9 cellular contexts compared by ENCODE assay signal in genomic region chr6:31495580-31495979, GRCh38. TPM values are rescaled to one million over a fixed set of nuclear protein-coding genes. Genes with fewer than 3 reads are reported as not detected.
A peak's percentile ranks its signal among the peaks of the same experiment; 100 is the strongest.
DNase-seq lines count a peak whose midpoint lies in the region; ATAC-seq and TF ChIP-seq lines count a peak whose summit lies in the region.
"Had no signal": no experiment of that assay in that cellular context is flagged by ENCODE, and none has a peak within 500 bp of the region (broad histone marks: within the 10 kb centered on the region; RNA-seq: fewer than 3 reads in every experiment).

No MANE protein-coding gene starts in this region.

- H3K4me3 Mint-ChIP-seq in activated CD4-positive, alpha-beta T cell treated with anti-CD3 and anti-CD28 coated beads, Interleukin-2, amount 10 ng/mL, durations not matched to agents 7 days and 5 days, result peak overlapping the region; percentile 82
- H3K4me3 Mint-ChIP-seq in stimulated activated effector memory CD8-positive, alpha-beta T cell treated with anti-CD3 and anti-CD28 coated beads, Interleukin-12 subunit alpha, Interleukin-12 subunit beta, amount 100 ng/mL, for 72 hours, result peak overlapping the region; percentile 78

- H3K4me1 Mint-ChIP-seq in activated CD4-positive, alpha-beta T cell treated with anti-CD3 and anti-CD28 coated beads, Interleukin-2, amount 10 ng/mL, durations not matched to agents 7 days and 5 days, result peaks cover 58% of the 10 kb centered on the region
- peaks cover 54% of the 10 kb centered on the region for H3K4me1 Mint-ChIP-seq in stimulated activated effector memory CD8-positive, alpha-beta T cell treated with anti-CD3 and anti-CD28 coated beads, Interleukin-12 subunit alpha, Interleukin-12 subunit beta, amount 100 ng/mL, for 72 hours

- no peak overlapping the region for H3K4me3 ChIP-seq in epithelial cell of esophagus (ENCODE audit: low read length)

- no peak for TF ChIP-seq CTCF in epithelial cell of esophagus (IDR thresholded peaks at IDR 0.05; ENCODE audit: insufficient read depth, low read depth, low read length, missing control alignments)

- H3K27me3 Mint-ChIP-seq in activated CD4-positive, alpha-beta T cell treated with anti-CD3 and anti-CD28 coated beads, Interleukin-2, amount 10 ng/mL, durations not matched to agents 7 days and 5 days, result no peaks in the 10 kb centered on the region

- CTCF ChIA-PET in activated CD4-positive, alpha-beta T cell treated with anti-CD3 and anti-CD28 coated beads, Interleukin-2, amount 10 ng/mL, durations not matched to agents 7 days and 5 days (lab: Charles Lee), result interaction anchor here (0.7 to 2.4 kb wide), 7 partner anchors 21 to 107 kb away, joined by 3 to 9 read pairs (median 4); partner anchors contain the start of gene DDX39B

- H3K27ac Mint-ChIP-seq in activated CD4-positive, alpha-beta T cell treated with anti-CD3 and anti-CD28 coated beads, Interleukin-2, amount 10 ng/mL, durations not matched to agents 7 days and 5 days, result peak overlapping the region; percentile 96
- peak overlapping the region; percentile 51 for H3K27ac Mint-ChIP-seq in stimulated activated effector memory CD8-positive, alpha-beta T cell treated with anti-CD3 and anti-CD28 coated beads, Interleukin-12 subunit alpha, Interleukin-12 subunit beta, amount 100 ng/mL, for 72 hours

- H3K9me3 Mint-ChIP-seq in activated CD4-positive, alpha-beta T cell treated with anti-CD3 and anti-CD28 coated beads, Interleukin-2, amount 10 ng/mL, durations not matched to agents 7 days and 5 days, result no peaks in the 10 kb centered on the region
- H3K9me3 Mint-ChIP-seq in stimulated activated effector memory CD8-positive, alpha-beta T cell treated with anti-CD3 and anti-CD28 coated beads, Interleukin-12 subunit alpha, Interleukin-12 subunit beta, amount 100 ng/mL, for 72 hours, result no peaks in the 10 kb centered on the region

- peaks cover 20% of the 10 kb centered on the region for H3K36me3 Mint-ChIP-seq in activated CD4-positive, alpha-beta T cell treated with anti-CD3 and anti-CD28 coated beads, Interleukin-2, amount 10 ng/mL, durations not matched to agents 7 days and 5 days (ENCODE audit: low read depth)
- H3K36me3 Mint-ChIP-seq in stimulated activated effector memory CD8-positive, alpha-beta T cell treated with anti-CD3 and anti-CD28 coated beads, Interleukin-12 subunit alpha, Interleukin-12 subunit beta, amount 100 ng/mL, for 72 hours, result peaks cover 19% of the 10 kb centered on the region

- DNase-seq in activated CD4-positive, alpha-beta T cell treated with anti-CD3 and anti-CD28 coated beads, Interleukin-2, amount 10 ng/mL, durations not matched to agents 7 days and 5 days, result no peak
- DNase-seq in activated CD4-positive, alpha-beta T cell treated with anti-CD3 and anti-CD28 coated beads, Interleukin-2, amount 50 U/mL, for 48 hours, result no peak
- DNase-seq in RKO (ENCODE audit: low spot score) (peak; percentile 69), epithelial cell of esophagus (ENCODE audit: low read depth) (peak; percentile 45)
- no peak for DNase-seq in stimulated activated effector memory CD8-positive, alpha-beta T cell treated with anti-CD3 and anti-CD28 coated beads, Interleukin-12 subunit alpha, Interleukin-12 subunit beta, amount 100 ng/mL, for 72 hours (ENCODE audit: low spot score in 2 of 2)
- DNase-seq: Right ventricle myocardium superior had no signal

- ATAC-seq in stimulated activated effector memory CD8-positive, alpha-beta T cell treated with anti-CD3 and anti-CD28 coated beads, Interleukin-12 subunit alpha, Interleukin-12 subunit beta, amount 100 ng/mL, for 72 hours, result no peak
- ATAC-seq in GM21360 (IDR thresholded peaks at IDR 0.05; ENCODE audit: unreplicated experiment) (no peak), HG03432 (IDR thresholded peaks at IDR 0.05; ENCODE audit: unreplicated experiment) (no peak), GM21367 (IDR thresholded peaks at IDR 0.05; ENCODE audit: unreplicated experiment) (no peak)

- POLR2A ChIA-PET in activated CD4-positive, alpha-beta T cell treated with anti-CD3 and anti-CD28 coated beads, Interleukin-2, amount 10 ng/mL, durations not matched to agents 7 days and 5 days (lab: Charles Lee), result interaction anchor here (2.4 kb wide), 1 partner anchor 46 kb away, joined by 10 read pairs; the partner anchor contains the start of gene DDX39B

RNA-seq across cellular contexts. Expression of gene MICB, which starts 2.4 kb away (rescaled TPM):
- total RNA-seq in activated CD4-positive, alpha-beta T cell treated with anti-CD3 and anti-CD28 coated beads, Interleukin-2, amount 10 ng/mL, durations not matched to agents 7 days and 5 days, result 10 to 100 TPM; 54.2 to 55.7 TPM

RNA-seq across cellular contexts. Expression of gene MCCD1, which starts 33.2 kb away (rescaled TPM):
- total RNA-seq in activated CD4-positive, alpha-beta T cell treated with anti-CD3 and anti-CD28 coated beads, Interleukin-2, amount 10 ng/mL, durations not matched to agents 7 days and 5 days, result not detected
- total RNA-seq: Right ventricle myocardium superior had no signal

RNA-seq across cellular contexts. Expression of gene DDX39B, which starts 46.2 kb away (rescaled TPM):
- total RNA-seq in activated CD4-positive, alpha-beta T cell treated with anti-CD3 and anti-CD28 coated beads, Interleukin-2, amount 10 ng/mL, durations not matched to agents 7 days and 5 days, result 100 to 1,000 TPM; 420 to 442 TPM

RNA-seq across cellular contexts. Expression of gene ATP6V1G2, which starts 50.8 kb away (rescaled TPM):
- 1 to 10 TPM; 3.6 to 3.7 TPM for total RNA-seq in activated CD4-positive, alpha-beta T cell treated with anti-CD3 and anti-CD28 coated beads, Interleukin-2, amount 10 ng/mL, durations not matched to agents 7 days and 5 days

RNA-seq across cellular contexts. Expression of gene NFKBIL1, which starts 51.8 kb away (rescaled TPM):
- total RNA-seq in activated CD4-positive, alpha-beta T cell treated with anti-CD3 and anti-CD28 coated beads, Interleukin-2, amount 10 ng/mL, durations not matched to agents 7 days and 5 days, result 10 to 100 TPM; 15.8 to 16.0 TPM

Comparison
In these comparisons a context has a peak if more than half of its experiments do, and no peak if none do; other contexts are left out.
1. DNase-seq: peak in RKO (single experiment) and epithelial cell of esophagus (single experiment); none in activated CD4-positive, alpha-beta T cell treated with anti-CD3 and anti-CD28 coated beads, Interleukin-2, amount 10 ng/mL, durations not matched to agents 7 days and 5 days (single experiment), activated CD4-positive, alpha-beta T cell treated with anti-CD3 and anti-CD28 coated beads, Interleukin-2, amount 50 U/mL, for 48 hours (0 of 2) and stimulated activated effector memory CD8-positive, alpha-beta T cell treated with anti-CD3 and anti-CD28 coated beads, Interleukin-12 subunit alpha, Interleukin-12 subunit beta, amount 100 ng/mL, for 72 hours (0 of 2).